1 cellular context compared by ENCODE assay signal in genomic region chr22:42208362-42208761, GRCh38.
TF ChIP-seq lines count a peak whose summit lies in the region.

No MANE protein-coding gene starts in this region.

TF ChIP-seq in GM23338, 12 proteins besides CTCF, POLR2A, EP300 and RAD21 (continued from another document):
- TF ChIP-seq NANOG (IDR thresholded peaks at IDR 0.05; ENCODE audit: borderline replicate concordance), result no peak
- TF ChIP-seq JUNB (IDR thresholded peaks at IDR 0.05; ENCODE audit: unreplicated experiment), result no peak
- no peak for TF ChIP-seq STAT1 (IDR thresholded peaks at IDR 0.05; ENCODE audit: unreplicated experiment)
- no peak for TF ChIP-seq CREB1 (CRISPR knock-in tag; IDR thresholded peaks at IDR 0.05; ENCODE audit: low read depth)
- TF ChIP-seq ZNF331 (CRISPR knock-in tag; IDR thresholded peaks at IDR 0.05; ENCODE audit: low read depth), result no peak
- TF ChIP-seq ZNF114 (CRISPR knock-in tag; IDR thresholded peaks at IDR 0.05), result no peak
- no peak for TF ChIP-seq ZNF462 (CRISPR knock-in tag; IDR thresholded peaks at IDR 0.05)
